Comparison of ENCODE assay signal across 18 cellular contexts in genomic region chr14:34766060-34766459, GRCh38. TPM values are rescaled to one million over a fixed set of nuclear protein-coding genes. Genes with fewer than 3 reads are reported as not detected.
A peak's percentile ranks its signal among the peaks of the same experiment; 100 is the strongest.
DNase-seq lines count a peak whose midpoint lies in the region; ATAC-seq and TF ChIP-seq lines count a peak whose summit lies in the region.
"Had no signal": no experiment of that assay in that cellular context is flagged by ENCODE, and none has a peak within 500 bp of the region (broad histone marks: within the 10 kb centered on the region; RNA-seq: fewer than 3 reads in every experiment).

No MANE protein-coding gene starts in this region.

- no peak for TF ChIP-seq CTCF in CD4-positive, alpha-beta T cell (IDR thresholded peaks at IDR 0.05)
- TF ChIP-seq CTCF in HFFc6 (IDR thresholded peaks at IDR 0.05) (peak; percentile 57), astrocyte of the spinal cord (IDR thresholded peaks at IDR 0.05; ENCODE audit: low read depth, low read length) (peak; percentile 17)

- peak overlapping the region; percentile 70 for H3K27ac Mint-ChIP-seq in CD4-positive, alpha-beta T cell
- H3K27ac Mint-ChIP-seq in HFFc6 = peak overlapping the region; percentile 58
- H3K27ac Mint-ChIP-seq in naive thymus-derived CD8-positive, alpha-beta T cell = peak overlapping the region in 7 of 10 donors; percentile 8 to 79 (median 48)
- H3K27ac Mint-ChIP-seq: activated T-helper 1 cell treated with anti-CD3 and anti-CD28 coated beads, Interleukin-12 subunit alpha, Interleukin-12 subunit beta, Interleukin-2, Interleukin-4 antibody, amounts not matched to agents 30 ng/mL and 10 ng/mL and 1 ng/mL, durations not matched to agents 14 hours and 24 hours and 36 hours had no signal

- DNase-seq in CD4-positive, alpha-beta T cell = no peak
- DNase-seq in HFFc6 (no peak), astrocyte of the spinal cord (ENCODE audit: low read depth, low spot score) (no peak), NCI-H1436 treated with DMSO at 0.1 percent for 48 hours (lab: John Stamatoyannopoulos, UW) (no peak)
- DNase-seq in naive thymus-derived CD8-positive, alpha-beta T cell = no peak
- no peak for DNase-seq in activated naive CD4-positive, alpha-beta T cell treated with anti-CD3 and anti-CD28 coated beads, Interleukin-2, amount 50 U/mL, for 16 hours
- DNase-seq: activated CD4-positive, alpha-beta T cell treated with anti-CD3 and anti-CD28 coated beads, Interleukin-2, amount 50 U/mL, for 1 hour; heart left ventricle; left colon; NCI-H1105 treated with DMSO at 0.1 percent for 48 hours; NCI-H510A treated with DMSO at 0.1 percent for 48 hours; right cardiac atrium; stimulated activated CD4-positive, alpha-beta T cell treated with anti-CD3 and anti-CD28 coated beads, Interleukin-4, amount 100 ng/mL, for 1 hour; stimulated activated naive CD4-positive, alpha-beta T cell had no signal

- H3K27ac ChIP-seq in CD4-positive, alpha-beta T cell (ENCODE audit: low read depth, low read length) = no peak overlapping the region
- H3K27ac ChIP-seq: heart left ventricle had no signal

- in situ Hi-C loops in astrocyte of the spinal cord (cut with HindIII; ENCODE audit: low sequenced_read_pairs) = no loop called here

- POLR2A ChIA-PET in CD4-positive, alpha-beta T cell (lab: Charles Lee) = no interaction called here
- POLR2A ChIA-PET in naive thymus-derived CD8-positive, alpha-beta T cell (lab: Charles Lee) = no interaction called here

- intact Hi-C loops in CD4-positive, alpha-beta T cell (cut with DNase I, micrococcal nuclease) = no loop called here

- no peak for ATAC-seq in CD4-positive, alpha-beta T cell (ENCODE audit: poor library complexity)
- no peak for ATAC-seq in naive thymus-derived CD8-positive, alpha-beta T cell
- ATAC-seq in GM21529 (IDR thresholded peaks at IDR 0.05; ENCODE audit: unreplicated experiment) (no peak), GM21619 (IDR thresholded peaks at IDR 0.05; ENCODE audit: unreplicated experiment) (no peak)
- ATAC-seq: heart left ventricle, left colon, right cardiac atrium had no signal

- no peak overlapping the region for H3K4me3 ChIP-seq in astrocyte of the spinal cord (ENCODE audit: low read depth, low read length)
- H3K4me3 ChIP-seq: heart left ventricle had no signal

- peaks cover 83% of the 10 kb centered on the region for H3K36me3 Mint-ChIP-seq in CD4-positive, alpha-beta T cell (ENCODE audit: low read depth)
- H3K36me3 Mint-ChIP-seq in HFFc6 (ENCODE audit: low read depth) = peaks cover 15% of the 10 kb centered on the region
- peaks cover 5 to 91% (median 18%) of the 10 kb centered on the region in 3 donors for H3K36me3 Mint-ChIP-seq in naive thymus-derived CD8-positive, alpha-beta T cell

- H3K27me3 ChIP-seq in CD4-positive, alpha-beta T cell (ENCODE audit: control insufficient read depth, insufficient read depth, low read length) = no peaks in the 10 kb centered on the region
- H3K27me3 ChIP-seq: heart left ventricle had no signal

- CTCF ChIA-PET in CD4-positive, alpha-beta T cell (lab: Charles Lee) = no interaction called here

- no peak overlapping the region for H3K4me3 Mint-ChIP-seq in CD4-positive, alpha-beta T cell
- H3K4me3 Mint-ChIP-seq in HFFc6 = 0 out of 2 replicates have a peak overlapping the region, but pooled peaks have one; percentile 18
- H3K4me3 Mint-ChIP-seq in naive thymus-derived CD8-positive, alpha-beta T cell = no peak overlapping the region
- H3K4me3 Mint-ChIP-seq: activated T-helper 1 cell treated with anti-CD3 and anti-CD28 coated beads, Interleukin-12 subunit alpha, Interleukin-12 subunit beta, Interleukin-2, Interleukin-4 antibody, amounts not matched to agents 30 ng/mL and 10 ng/mL and 1 ng/mL, durations not matched to agents 14 hours and 24 hours and 36 hours; brain had no signal

- no peaks in the 10 kb centered on the region for H3K27me3 Mint-ChIP-seq in CD4-positive, alpha-beta T cell
- no peaks in the 10 kb centered on the region; the same call in 1 of the 2 replicates for H3K27me3 Mint-ChIP-seq in HFFc6 (ENCODE audit: insufficient read depth)
- no peaks in the 10 kb centered on the region for H3K27me3 Mint-ChIP-seq in naive thymus-derived CD8-positive, alpha-beta T cell
- H3K27me3 Mint-ChIP-seq: brain had no signal

- no peaks in the 10 kb centered on the region for H3K9me3 Mint-ChIP-seq in CD4-positive, alpha-beta T cell
- no peaks in the 10 kb centered on the region for H3K9me3 Mint-ChIP-seq in HFFc6
- no peaks in the 10 kb centered on the region for H3K9me3 Mint-ChIP-seq in naive thymus-derived CD8-positive, alpha-beta T cell
- H3K9me3 Mint-ChIP-seq: activated T-helper 1 cell treated with anti-CD3 and anti-CD28 coated beads, Interleukin-12 subunit alpha, Interleukin-12 subunit beta, Interleukin-2, Interleukin-4 antibody, amounts not matched to agents 30 ng/mL and 10 ng/mL and 1 ng/mL, durations not matched to agents 14 hours and 24 hours and 36 hours; brain had no signal

- no peaks in the 10 kb centered on the region for H3K4me1 Mint-ChIP-seq in CD4-positive, alpha-beta T cell (ENCODE audit: low read depth)
- H3K4me1 Mint-ChIP-seq in HFFc6 (ENCODE audit: low read depth) = peaks cover 31% of the 10 kb centered on the region
- peaks cover 0 to 2% (median 0%) of the 10 kb centered on the region in 4 donors for H3K4me1 Mint-ChIP-seq in naive thymus-derived CD8-positive, alpha-beta T cell
- H3K4me1 Mint-ChIP-seq: brain had no signal

- H3K9me3 ChIP-seq in CD4-positive, alpha-beta T cell (ENCODE audit: control insufficient read depth, low read length) = no peaks in the 10 kb centered on the region
- H3K9me3 ChIP-seq: heart left ventricle had no signal

RNA-seq across cellular contexts. Expression of gene CFL2, which starts 51.7 kb away (rescaled TPM):
- 10 to 100 TPM; 36.4 to 37.9 TPM for total RNA-seq in CD4-positive, alpha-beta T cell
- total RNA-seq in HFFc6 (2021; fragmentation: NEBNext Ultra II Directional; extraction: Animal tissue kit (Norgen Biotek cat#: 25700)) = 100 to 1,000 TPM; 223 to 307 (median 268) TPM
- total RNA-seq in naive thymus-derived CD8-positive, alpha-beta T cell = 10 to 100 TPM; 21.3 to 22.7 TPM
- polyA plus RNA-seq in naive thymus-derived CD8-positive, alpha-beta T cell = 10 to 100 TPM in 1 of 3 donors, 1 to 10 TPM in 2; 7.4 to 15.9 (median 7.7) TPM

Comparison
In these comparisons a context has a peak if more than half of its experiments do, and no peak if none do; other contexts are left out.
1. RNA of gene CFL2, which starts 51.7 kb away (total RNA-seq): 223 to 307 TPM in HFFc6; 36.4 to 37.9 TPM in CD4-positive, alpha-beta T cell and 21.3 to 22.7 TPM in naive thymus-derived CD8-positive, alpha-beta T cell; every median in the first group is over 4 times any median in the second.
2. Peak in every context shown above with its lines, with median percentiles within 50 percentile points of each other: H3K27ac Mint-ChIP-seq.